ENCODE assay signal across 18 cellular contexts in genomic region chr5:12217039-12217438, GRCh38.
DNase-seq lines count a peak whose midpoint lies in the region; ATAC-seq and TF ChIP-seq lines count a peak whose summit lies in the region.
"Had no signal": no experiment of that assay in that cellular context is flagged by ENCODE, and none has a peak within 500 bp of the region (broad histone marks: within the 10 kb centered on the region; RNA-seq: fewer than 3 reads in every experiment).

No MANE protein-coding gene starts in this region.

- no peak overlapping the region for H3K18ac ChIP-seq in neuronal stem cell (ENCODE audit: low read length)

- no peak overlapping the region for H2AK5ac ChIP-seq in neuronal stem cell (ENCODE audit: low read depth, low read length)

- no peak overlapping the region for H4K8ac ChIP-seq in neuronal stem cell (ENCODE audit: low read depth, low read length)

- WGBS in neuronal stem cell (ENCODE audit: extremely low coverage in 2 of 2, insufficient read length in 2 of 2, insufficient replicate concordance in 1 of 2), 2 donors: no CpG with 5 or more reads among the region's 2 CpGs

- no peaks in the 10 kb centered on the region for H3K27me3 Mint-ChIP-seq in GM23338 (ENCODE audit: insufficient read depth, low read depth, poor library complexity)
- H3K27me3 Mint-ChIP-seq: CD8-positive, alpha-beta memory T cell had no signal

- peaks cover 18% of the 10 kb centered on the region; the same call in 2 of the 3 replicates for H3K36me3 Mint-ChIP-seq in GM23338 (ENCODE audit: low read depth)
- H3K36me3 Mint-ChIP-seq: CD8-positive, alpha-beta memory T cell had no signal

- H3K9me3 ChIP-seq in NT2/D1 (ENCODE audit: insufficient read depth, low read length) (no peaks in the 10 kb centered on the region; the same call in 1 of the 2 replicates), neuronal stem cell (replicated peaks in 1 of 2; ENCODE audit: control insufficient read depth in 2 of 2, insufficient read depth in 1 of 2, low read depth in 1 of 2, low read length in 2 of 2) (peaks cover 0 to 7% of the 10 kb centered on the region in 2 donors)
- H3K9me3 ChIP-seq: BLaER1, Caco-2 had no signal

- peaks cover 32% of the 10 kb centered on the region for H3K9me3 Mint-ChIP-seq in GM23338

- H3K79me1 ChIP-seq in neuronal stem cell (ENCODE audit: low read depth, low read length): no peaks in the 10 kb centered on the region

- H3K9me2 ChIP-seq in GM23338 (ENCODE audit: insufficient read depth): peaks cover 4% of the 10 kb centered on the region; the same call in 1 of the 2 replicates

- no peak overlapping the region for H3K4ac ChIP-seq in neuronal stem cell (ENCODE audit: low read length)

- no peak overlapping the region for H3K23ac ChIP-seq in neuronal stem cell (ENCODE audit: low read depth, low read length, poor library complexity)

- no peaks in the 10 kb centered on the region for H3K36me3 ChIP-seq in GM23338 (ENCODE audit: insufficient read depth)
- no peaks in the 10 kb centered on the region for H3K36me3 ChIP-seq in NT2/D1 (ENCODE audit: insufficient read depth, insufficient read length, low read length)
- H3K36me3 ChIP-seq in neuronal stem cell (replicated peaks in 1 of 2; ENCODE audit: control insufficient read depth in 2 of 2, insufficient read depth in 2 of 2, low read length in 2 of 2): no peaks in the 10 kb centered on the region
- H3K36me3 ChIP-seq: BLaER1 had no signal

- H3K27ac ChIP-seq in GM23338 (ENCODE audit: low read depth) (no peak overlapping the region), neuronal stem cell (replicated peaks; ENCODE audit: low read length) (peak overlapping the region; percentile 34)
- H3K27ac ChIP-seq: BLaER1, GM23248 had no signal

- peaks cover 10% of the 10 kb centered on the region for H3K4me1 Mint-ChIP-seq in GM23338
- H3K4me1 Mint-ChIP-seq: CD8-positive, alpha-beta memory T cell had no signal

- H3K9ac ChIP-seq in NT2/D1 (ENCODE audit: insufficient read length, low read depth) (no peak overlapping the region), neuronal stem cell (ENCODE audit: low read depth, low read length, poor library complexity) (no peak overlapping the region)
- H3K9ac ChIP-seq: BLaER1, GM23248 had no signal

- no peak overlapping the region for H3K27ac Mint-ChIP-seq in GM23338
- H3K27ac Mint-ChIP-seq: CD8-positive, alpha-beta memory T cell; HFFc6 had no signal

- no peak overlapping the region for H2BK12ac ChIP-seq in neuronal stem cell (ENCODE audit: low read length)

- H4K20me1 ChIP-seq in GM23338 (replicated peaks; ENCODE audit: insufficient read depth): no peaks in the 10 kb centered on the region
- H4K20me1 ChIP-seq: BLaER1 had no signal

- H3K4me1 ChIP-seq in GM23338 (ENCODE audit: insufficient read depth): peaks cover 10% of the 10 kb centered on the region
- no peaks in the 10 kb centered on the region for H3K4me1 ChIP-seq in NT2/D1 (ENCODE audit: insufficient read depth, insufficient read length)
- peaks cover 0 to 3% of the 10 kb centered on the region in 2 donors for H3K4me1 ChIP-seq in neuronal stem cell (ENCODE audit: control insufficient read depth in 2 of 2, insufficient read depth in 1 of 2, low read depth in 1 of 2, low read length in 2 of 2)
- H3K4me1 ChIP-seq: BLaER1, Caco-2 had no signal

- TF ChIP-seq CTCF in GM23338 (conservative IDR thresholded peaks at IDR 0.05; ENCODE audit: low read depth in 2 of 2): no peak

- no peaks in the 10 kb centered on the region for H3F3A ChIP-seq in GM23338 (replicated peaks; ENCODE audit: low read depth)

- H4K91ac ChIP-seq in neuronal stem cell (ENCODE audit: low read depth, low read length, poor library complexity): no peak overlapping the region

- ATAC-seq in GM23338: peak; percentile 96
- ATAC-seq: K562 had no signal

- no peak overlapping the region for H2BK5ac ChIP-seq in neuronal stem cell (ENCODE audit: low read length)

- no peaks in the 10 kb centered on the region for H3K27me3 ChIP-seq in GM23338 (ENCODE audit: insufficient read depth)
- H3K27me3 ChIP-seq in NT2/D1 (ENCODE audit: insufficient read depth, insufficient read length): no peaks in the 10 kb centered on the region
- H3K27me3 ChIP-seq in neuronal stem cell (ENCODE audit: control insufficient read depth in 3 of 3, insufficient read depth in 3 of 3, low read depth in 1 of 3, low read length in 3 of 3): no peaks in the 10 kb centered on the region
- H3K27me3 ChIP-seq: BLaER1 had no signal

- H2BK120ac ChIP-seq in neuronal stem cell (ENCODE audit: low read depth, low read length): no peak overlapping the region

- H2AFZ ChIP-seq in GM23338: no peak overlapping the region
- H2AFZ ChIP-seq in neuronal stem cell (ENCODE audit: low read length): no peak overlapping the region
- H2AFZ ChIP-seq: GM23248 had no signal

- H3K4me3 Mint-ChIP-seq in GM23338: no peak overlapping the region
- H3K4me3 Mint-ChIP-seq: CD8-positive, alpha-beta memory T cell; HFFc6 had no signal

- DNase-seq in GM23338 (ENCODE audit: low spot score) (peak; percentile 82), NT2/D1 (ENCODE audit: low read depth, low spot score) (peak; percentile 18), iPS DF 19.7 (ENCODE audit: low read depth, low spot score) (peak; percentile 33), neuronal stem cell (ENCODE audit: low spot score) (peak; percentile 21), putamen (ENCODE audit: low spot score) (no peak), NCI-H2227 (lab: John Stamatoyannopoulos, UW; ENCODE audit: unreplicated experiment) (no peak)
- DNase-seq in stimulated activated CD4-positive, alpha-beta T cell treated with anti-CD3 and anti-CD28 coated beads, Interleukin-12 subunit alpha, Interleukin-12 subunit beta, amount 100 ng/mL, for 4 hours: no peak
- DNase-seq: 8988T; AML-193; Caco-2; CD8-positive, alpha-beta memory T cell; DND-41; GF-D8; GM23248; HCEC 1CT; HFFc6 had no signal

- H3K79me2 ChIP-seq in GM23338 (replicated peaks; ENCODE audit: insufficient read depth): no peaks in the 10 kb centered on the region

- no peak overlapping the region for H3K14ac ChIP-seq in neuronal stem cell (ENCODE audit: low read length)

- no peak overlapping the region for H3K4me3 ChIP-seq in GM23338
- H3K4me3 ChIP-seq in NT2/D1 (ENCODE audit: insufficient read length, low read depth): no peak overlapping the region
- H3K4me3 ChIP-seq in neuronal stem cell (ENCODE audit: low read length in 2 of 2): no peak overlapping the region
- H3K4me3 ChIP-seq: BLaER1, GM23248, K562 had no signal

- H3K4me2 ChIP-seq in GM23338 (no peak overlapping the region), neuronal stem cell (ENCODE audit: insufficient read depth, low read length, poor library complexity, severe bottlenecking) (no peak overlapping the region)
- H3K4me2 ChIP-seq: BLaER1 had no signal

- H2BK15ac ChIP-seq in neuronal stem cell (ENCODE audit: low read length): no peak overlapping the region

Comparison
In these comparisons a context has a peak if more than half of its experiments do, and no peak if none do; other contexts are left out.
1. DNase-seq: peak in GM23338 (single experiment), NT2/D1 (single experiment), iPS DF 19.7 (single experiment) and neuronal stem cell (single experiment); none in putamen (single experiment), NCI-H2227 (single experiment) and stimulated activated CD4-positive, alpha-beta T cell treated with anti-CD3 and anti-CD28 coated beads, Interleukin-12 subunit alpha, Interleukin-12 subunit beta, amount 100 ng/mL, for 4 hours (single experiment).